In the genomic region with DNA sequence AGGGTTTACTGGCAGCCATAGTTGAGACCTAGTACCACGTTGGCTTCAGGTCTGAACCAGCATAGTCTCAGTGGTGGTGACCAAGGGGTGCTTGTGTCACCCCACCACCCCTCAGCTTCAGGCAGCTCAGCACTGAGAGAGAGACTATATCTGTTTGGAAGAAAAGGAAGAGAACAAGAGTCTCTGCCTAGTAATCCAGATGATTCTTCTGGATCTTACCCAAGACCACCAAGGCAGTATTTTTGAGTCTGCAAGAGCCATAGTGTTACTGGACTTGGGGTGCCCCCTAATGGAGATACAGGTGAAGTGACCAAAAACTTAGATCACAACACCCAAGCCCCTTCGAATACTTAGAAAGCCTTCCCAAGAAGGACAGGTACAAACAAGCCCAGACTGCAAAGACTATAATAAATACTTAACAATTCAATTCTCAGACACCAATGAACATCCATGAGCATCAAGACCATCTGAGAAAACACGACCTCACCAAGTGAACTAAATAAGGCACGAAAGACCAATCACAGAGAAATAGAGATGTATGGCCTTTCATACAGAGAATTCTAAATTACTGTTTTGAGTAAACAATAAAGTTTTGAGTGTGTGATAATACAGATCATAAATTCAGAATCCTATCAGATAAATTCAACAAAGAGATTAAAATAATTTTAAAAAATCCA, we compare ENCODE assay signal across 7 cellular contexts.
A peak's percentile ranks its signal among the peaks of the same experiment; 100 is the strongest.
DNase-seq lines count a peak whose midpoint lies in the region; ATAC-seq, FAIRE-seq and TF ChIP-seq lines count a peak whose summit lies in the region.

No MANE protein-coding gene starts in this region.

- FAIRE-seq in G401.6 (lab: Jason Lieb, UNC) = peak; percentile 92

- H3K79me2 ChIP-seq in OCI-LY3 (ENCODE audit: low read length) = no peaks in the 10 kb centered on the region

- peaks cover 7% of the 10 kb centered on the region for H3K4me1 ChIP-seq in OCI-LY3 (ENCODE audit: low read length)
- H3K4me1 ChIP-seq in ascending aorta = no peaks in the 10 kb centered on the region

- no peaks in the 10 kb centered on the region for H4K20me1 ChIP-seq in OCI-LY3 (ENCODE audit: insufficient read depth, low read length)

- H3K4me3 ChIP-seq in OCI-LY3 (ENCODE audit: low read length) = no peak overlapping the region
- no peak overlapping the region for H3K4me3 ChIP-seq in ascending aorta

- no peak overlapping the region for H2AFZ ChIP-seq in OCI-LY3 (ENCODE audit: low read depth, low read length)

- H3K4me2 ChIP-seq in OCI-LY3 (ENCODE audit: low read length) = no peak overlapping the region

- H3K9ac ChIP-seq in OCI-LY3 (ENCODE audit: low read length) = no peak overlapping the region

- peak; percentile 66 for ATAC-seq in HG02623 (IDR thresholded peaks at IDR 0.05; ENCODE audit: unreplicated experiment)

- H3K27me3 ChIP-seq in OCI-LY3 (ENCODE audit: low read depth, low read length) = no peaks in the 10 kb centered on the region
- no peaks in the 10 kb centered on the region for H3K27me3 ChIP-seq in ascending aorta

- DNase-seq in ascending aorta (ENCODE audit: low spot score in 2 of 2) (no peak), iris pigment epithelial cell (ENCODE audit: low read depth) (peak; percentile 68), OCI-M2 (lab: John Stamatoyannopoulos, UW; ENCODE audit: unreplicated experiment) (no peak)
- DNase-seq in stimulated activated CD8-positive, alpha-beta memory T cell treated with anti-CD3 and anti-CD28 coated beads, Interleukin-4, amount 100 ng/mL, for 24 hours (ENCODE audit: low read depth) = peak; percentile 1

- H3K27ac ChIP-seq in OCI-LY3 (ENCODE audit: low read length) (no peak overlapping the region), ascending aorta (no peak overlapping the region)

- H3K36me3 ChIP-seq in OCI-LY3 (replicated peaks; ENCODE audit: low read depth, low read length) (no peaks in the 10 kb centered on the region), ascending aorta (no peaks in the 10 kb centered on the region)

- H3K9me3 ChIP-seq in OCI-LY3 (ENCODE audit: insufficient read depth, low read length) (no peaks in the 10 kb centered on the region), ascending aorta (no peaks in the 10 kb centered on the region)

- intact Hi-C loops in ascending aorta (cut with DNase I) = no loop called here

- TF ChIP-seq CTCF in OCI-LY3 (IDR thresholded peaks at IDR 0.05; ENCODE audit: low read depth, low read length) (peak; percentile 85), ascending aorta (IDR thresholded peaks at IDR 0.05) (peak; percentile 18 to 50 (median 34))

Comparison
In these comparisons a context has a peak if more than half of its experiments do, and no peak if none do; other contexts are left out.
1. DNase-seq: peak in iris pigment epithelial cell (single experiment) and stimulated activated CD8-positive, alpha-beta memory T cell treated with anti-CD3 and anti-CD28 coated beads, Interleukin-4, amount 100 ng/mL, for 24 hours (single experiment); none in ascending aorta (0 of 2) and OCI-M2 (single experiment).